2 cellular contexts compared by ENCODE assay signal in the genomic region with DNA sequence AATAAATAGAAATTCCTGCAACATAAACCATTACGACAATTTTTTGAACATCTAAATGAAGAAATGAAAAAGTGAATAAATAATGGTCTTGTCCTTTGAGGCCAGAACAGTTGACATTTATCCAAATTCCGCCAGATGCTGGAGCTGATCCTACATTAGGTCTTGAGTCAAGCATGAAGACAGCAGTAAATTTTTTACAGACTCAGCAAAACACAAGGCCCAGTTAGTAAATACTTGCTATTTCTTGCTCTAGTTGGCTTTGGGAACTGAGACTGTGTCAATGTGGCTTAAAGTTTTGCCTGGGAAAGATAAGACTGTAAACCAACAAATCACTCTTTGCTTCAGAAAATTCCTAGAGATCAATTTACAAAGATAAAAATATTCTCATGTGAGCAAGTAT.
TF ChIP-seq lines count a peak whose summit lies in the region.

No MANE protein-coding gene starts in this region.

TF ChIP-seq in IMR-90, 13 proteins besides CTCF, POLR2A, EP300 and RAD21 (continued from another document):
- TF ChIP-seq, protein P1, sequence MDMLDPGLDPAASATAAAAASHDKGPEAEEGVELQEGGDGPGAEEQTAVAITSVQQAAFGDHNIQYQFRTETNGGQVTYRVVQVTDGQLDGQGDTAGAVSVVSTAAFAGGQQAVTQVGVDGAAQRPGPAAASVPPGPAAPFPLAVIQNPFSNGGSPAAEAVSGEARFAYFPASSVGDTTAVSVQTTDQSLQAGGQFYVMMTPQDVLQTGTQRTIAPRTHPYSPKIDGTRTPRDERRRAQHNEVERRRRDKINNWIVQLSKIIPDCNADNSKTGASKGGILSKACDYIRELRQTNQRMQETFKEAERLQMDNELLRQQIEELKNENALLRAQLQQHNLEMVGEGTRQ (IDR thresholded peaks at IDR 0.05; ENCODE audit: low read depth, low read length): no peak
- no peak for TF ChIP-seq SMC3 (IDR thresholded peaks at IDR 0.05; ENCODE audit: low read depth, low read length)
- TF ChIP-seq CHD1 (IDR thresholded peaks at IDR 0.05; ENCODE audit: low read depth, low read length): no peak
- TF ChIP-seq MAFK (IDR thresholded peaks at IDR 0.05; ENCODE audit: low read depth, low read length): peak; percentile 67
- TF ChIP-seq, protein P2, sequence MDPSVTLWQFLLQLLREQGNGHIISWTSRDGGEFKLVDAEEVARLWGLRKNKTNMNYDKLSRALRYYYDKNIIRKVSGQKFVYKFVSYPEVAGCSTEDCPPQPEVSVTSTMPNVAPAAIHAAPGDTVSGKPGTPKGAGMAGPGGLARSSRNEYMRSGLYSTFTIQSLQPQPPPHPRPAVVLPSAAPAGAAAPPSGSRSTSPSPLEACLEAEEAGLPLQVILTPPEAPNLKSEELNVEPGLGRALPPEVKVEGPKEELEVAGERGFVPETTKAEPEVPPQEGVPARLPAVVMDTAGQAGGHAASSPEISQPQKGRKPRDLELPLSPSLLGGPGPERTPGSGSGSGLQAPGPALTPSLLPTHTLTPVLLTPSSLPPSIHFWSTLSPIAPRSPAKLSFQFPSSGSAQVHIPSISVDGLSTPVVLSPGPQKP (IDR thresholded peaks at IDR 0.05; ENCODE audit: borderline replicate concordance, low read depth, low read length): no peak
TF ChIP-seq in IMR-90: peak in this region for 1.

TF ChIP-seq in K562, 482 proteins besides CTCF, POLR2A, EP300 and RAD21 (continued from another document):
- TF ChIP-seq, protein P3, sequence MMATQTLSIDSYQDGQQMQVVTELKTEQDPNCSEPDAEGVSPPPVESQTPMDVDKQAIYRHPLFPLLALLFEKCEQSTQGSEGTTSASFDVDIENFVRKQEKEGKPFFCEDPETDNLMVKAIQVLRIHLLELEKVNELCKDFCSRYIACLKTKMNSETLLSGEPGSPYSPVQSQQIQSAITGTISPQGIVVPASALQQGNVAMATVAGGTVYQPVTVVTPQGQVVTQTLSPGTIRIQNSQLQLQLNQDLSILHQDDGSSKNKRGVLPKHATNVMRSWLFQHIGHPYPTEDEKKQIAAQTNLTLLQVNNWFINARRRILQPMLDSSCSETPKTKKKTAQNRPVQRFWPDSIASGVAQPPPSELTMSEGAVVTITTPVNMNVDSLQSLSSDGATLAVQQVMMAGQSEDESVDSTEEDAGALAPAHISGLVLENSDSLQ (IDR thresholded peaks at IDR 0.05): no peak
- TF ChIP-seq ZNF316 (IDR thresholded peaks at IDR 0.05) (peak; percentile 79), POU5F1 (IDR thresholded peaks at IDR 0.05; ENCODE audit: borderline replicate concordance, low read depth, low read length, partially characterized antibody) (no peak), PTBP1 (IDR thresholded peaks at IDR 0.05; ENCODE audit: low read depth, low read length) (no peak), MAFK (IDR thresholded peaks at IDR 0.05; ENCODE audit: low read length) (peak; percentile 57; the same call in 1 of the 2 replicates), SRSF1 (IDR thresholded peaks at IDR 0.05; ENCODE audit: low read depth, low read length) (no peak), ZFP1 (CRISPR knock-in tag; IDR thresholded peaks at IDR 0.05) (no peak), PURB (CRISPR knock-in tag; IDR thresholded peaks at IDR 0.05; ENCODE audit: low read depth) (no peak), KLF16 (IDR thresholded peaks at IDR 0.05) (no peak)
- TF ChIP-seq, protein P4, sequence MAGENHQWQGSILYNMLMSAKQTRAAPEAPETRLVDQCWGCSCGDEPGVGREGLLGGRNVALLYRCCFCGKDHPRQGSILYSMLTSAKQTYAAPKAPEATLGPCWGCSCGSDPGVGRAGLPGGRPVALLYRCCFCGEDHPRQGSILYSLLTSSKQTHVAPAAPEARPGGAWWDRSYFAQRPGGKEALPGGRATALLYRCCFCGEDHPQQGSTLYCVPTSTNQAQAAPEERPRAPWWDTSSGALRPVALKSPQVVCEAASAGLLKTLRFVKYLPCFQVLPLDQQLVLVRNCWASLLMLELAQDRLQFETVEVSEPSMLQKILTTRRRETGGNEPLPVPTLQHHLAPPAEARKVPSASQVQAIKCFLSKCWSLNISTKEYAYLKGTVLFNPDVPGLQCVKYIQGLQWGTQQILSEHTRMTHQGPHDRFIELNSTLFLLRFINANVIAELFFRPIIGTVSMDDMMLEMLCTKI (IDR thresholded peaks at IDR 0.05; ENCODE audit: partially characterized antibody): no peak
